Comparison of ENCODE assay signal across 34 cellular contexts in the genomic region with DNA sequence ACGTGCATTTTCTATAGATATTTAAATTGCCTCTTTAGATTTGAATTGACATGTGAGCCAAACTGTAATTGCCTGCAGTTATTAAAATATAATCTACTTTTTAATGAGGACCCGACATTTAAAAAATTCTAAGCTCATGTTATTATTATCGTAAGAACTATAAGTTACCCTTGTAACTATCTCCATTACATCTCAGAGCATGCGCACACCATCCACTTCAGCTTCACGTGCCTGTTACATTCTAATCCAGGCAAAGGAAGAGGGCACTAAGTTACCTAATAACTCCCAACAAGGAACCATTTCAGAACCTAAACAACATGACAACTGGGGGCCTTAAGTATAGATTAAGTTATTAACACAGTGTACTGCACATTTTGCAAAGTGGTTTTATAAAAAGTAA.
"Had no signal": no experiment of that assay in that cellular context is flagged by ENCODE, and none has a peak within 500 bp of the region (broad histone marks: within the 10 kb centered on the region; RNA-seq: fewer than 3 reads in every experiment).

No MANE protein-coding gene starts in this region.

- H3K27me3 ChIP-seq: MG63 had no signal

- H3K36me3 ChIP-seq: MG63 had no signal

- H3K4me3 ChIP-seq: MG63 had no signal

- DNase-seq: Karpas-422, Kasumi-1, MG63, MM.1S, MV-4-11, NCI-H1048, NCI-H1092, NCI-H1092 treated with DMSO at 0.1 percent for 48 hours, NCI-H1105, NCI-H1105 treated with DMSO at 0.1 percent for 48 hours, NCI-H1417, NCI-H1417 treated with DMSO at 0.1 percent for 48 hours, NCI-H1436, NCI-H1436 treated with DMSO at 0.1 percent for 48 hours, NCI-H146, NCI-H1694, NCI-H1694 treated with DMSO at 0.1 percent for 48 hours, NCI-H187, NCI-H187 treated with DMSO at 0.1 percent for 48 hours, NCI-H1930, NCI-H2029, NCI-H2029 treated with DMSO at 0.1 percent for 48 hours, NCI-H2081, NCI-H2081 treated with DMSO at 0.1 percent for 48 hours, NCI-H2107, NCI-H2171, NCI-H2171 treated with DMSO at 0.1 percent for 48 hours, NCI-H2227 treated with DMSO at 0.1 percent for 48 hours, NCI-H226, NCI-H345, NCI-H446, NCI-H446 treated with DMSO at 0.1 percent for 48 hours, NCI-H510A, NCI-H510A treated with DMSO at 0.1 percent for 48 hours had no signal

- H3K9me3 ChIP-seq: MG63 had no signal
